In the genomic region with DNA sequence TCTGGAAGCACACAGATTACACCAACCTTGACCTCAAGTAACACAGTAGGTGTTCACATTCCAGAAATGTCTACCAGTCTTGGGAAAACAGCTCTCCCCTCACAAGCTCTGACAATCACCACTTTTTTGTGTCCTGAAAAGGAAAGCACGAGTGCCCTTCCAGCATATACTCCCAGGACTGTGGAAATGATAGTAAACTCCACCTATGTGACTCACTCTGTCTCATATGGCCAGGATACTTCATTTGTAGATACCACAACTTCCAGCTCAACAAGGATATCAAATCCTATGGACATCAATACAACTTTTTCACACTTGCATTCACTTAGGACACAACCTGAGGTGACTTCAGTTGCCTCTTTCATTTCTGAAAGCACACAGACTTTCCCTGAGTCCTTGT, we compare ENCODE assay signal across 23 cellular contexts. TPM values are rescaled to one million over a fixed set of nuclear protein-coding genes. Genes with fewer than 3 reads are reported as not detected.
"Had no signal": no experiment of that assay in that cellular context is flagged by ENCODE, and none has a peak within 500 bp of the region (broad histone marks: within the 10 kb centered on the region; RNA-seq: fewer than 3 reads in every experiment).

No MANE protein-coding gene starts in this region.

- H3K27me3 ChIP-seq: SJCRH30 had no signal

- DNase-seq: IMR-90, Karpas-422, KG1, MV-4-11, NCI-H1048, NCI-H1105, NCI-H1417, NCI-H1436 treated with DMSO at 0.1 percent for 48 hours, NCI-H1694, NCI-H187 treated with DMSO at 0.1 percent for 48 hours, NCI-H2029 treated with DMSO at 0.1 percent for 48 hours, NCI-H2171 treated with DMSO at 0.1 percent for 48 hours, NCI-H524, NCI-H526 treated with DMSO at 0.1 percent for 48 hours, NCI-H748 treated with DMSO at 0.1 percent for 48 hours, SHP77 treated with DMSO at 0.1 percent for 48 hours, SJCRH30 had no signal

- H3K27ac ChIP-seq: HL-60, RWPE1, SJCRH30 had no signal

- H3K9me3 ChIP-seq: SJCRH30 had no signal

- H3K36me3 ChIP-seq: SJCRH30 had no signal

- H3K4me3 ChIP-seq: SJCRH30 had no signal

- ATAC-seq: Panc1, Right ventricle myocardium inferior, SK-N-SH treated with all-trans-retinoic acid at 6 μM for 48 hours had no signal

- H3K4me1 ChIP-seq: SJCRH30 had no signal

RNA-seq across cellular contexts. Expression of a gene that starts 46.9 kb away (rescaled TPM):
- total RNA-seq: IMR-90, NCI-H460, Right ventricle myocardium inferior, SJCRH30 had no signal
